In the genomic region with DNA sequence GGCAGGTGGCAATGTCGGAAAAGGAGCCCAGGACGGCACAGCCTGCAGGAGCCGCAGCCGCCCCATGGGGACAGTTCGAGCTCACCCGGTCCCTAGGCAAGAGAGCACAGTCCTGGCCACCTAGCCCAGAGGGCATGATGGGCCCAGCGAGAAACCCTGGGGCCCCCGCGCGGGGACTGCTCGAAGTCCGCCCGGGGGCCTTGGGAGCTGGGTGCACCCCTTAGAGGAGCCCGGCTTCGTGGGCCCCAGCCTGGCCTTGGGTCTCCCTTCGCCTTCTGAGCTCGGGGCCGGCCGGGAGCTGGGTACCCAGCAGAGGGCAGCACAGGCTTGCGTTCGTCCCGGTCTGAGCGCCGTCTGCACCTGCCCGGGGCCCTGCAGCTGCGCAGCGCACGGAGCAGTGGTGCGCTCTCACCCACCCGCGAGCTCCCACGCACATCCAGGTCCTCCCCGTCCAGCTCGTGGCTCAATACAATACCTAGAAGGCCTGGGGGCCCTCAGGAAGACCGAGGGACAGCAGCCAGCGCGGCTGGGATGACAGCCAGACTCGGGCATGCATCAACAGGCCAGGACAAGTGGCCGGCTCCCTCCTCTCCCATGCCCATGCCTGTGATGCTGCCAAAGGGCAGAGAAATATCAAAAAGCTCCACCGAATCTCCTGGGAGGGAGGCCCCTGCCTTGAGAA, we compare ENCODE assay signal across 1 cellular context.
TF ChIP-seq lines count a peak whose summit lies in the region.

No MANE protein-coding gene starts in this region.

TF ChIP-seq in HepG2, 621 proteins besides CTCF, POLR2A, EP300 and RAD21 (continued from another document and continues in another):
- TF ChIP-seq, protein P1, sequence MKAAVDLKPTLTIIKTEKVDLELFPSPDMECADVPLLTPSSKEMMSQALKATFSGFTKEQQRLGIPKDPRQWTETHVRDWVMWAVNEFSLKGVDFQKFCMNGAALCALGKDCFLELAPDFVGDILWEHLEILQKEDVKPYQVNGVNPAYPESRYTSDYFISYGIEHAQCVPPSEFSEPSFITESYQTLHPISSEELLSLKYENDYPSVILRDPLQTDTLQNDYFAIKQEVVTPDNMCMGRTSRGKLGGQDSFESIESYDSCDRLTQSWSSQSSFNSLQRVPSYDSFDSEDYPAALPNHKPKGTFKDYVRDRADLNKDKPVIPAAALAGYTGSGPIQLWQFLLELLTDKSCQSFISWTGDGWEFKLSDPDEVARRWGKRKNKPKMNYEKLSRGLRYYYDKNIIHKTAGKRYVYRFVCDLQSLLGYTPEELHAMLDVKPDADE (CRISPR knock-in tag; IDR thresholded peaks at IDR 0.05) = no peak
- TF ChIP-seq TEAD2 (CRISPR knock-in tag; IDR thresholded peaks at IDR 0.05) (no peak), PHF21A (CRISPR knock-in tag; IDR thresholded peaks at IDR 0.05) (no peak), CREB1 (IDR thresholded peaks at IDR 0.05) (no peak), CREB1 (CRISPR knock-in tag; IDR thresholded peaks at IDR 0.05) (no peak), TAF15 (IDR thresholded peaks at IDR 0.05; ENCODE audit: low read depth, low read length, poor library complexity, severe bottlenecking) (peak; percentile 64), MED1 (CRISPR knock-in tag; IDR thresholded peaks at IDR 0.05) (no peak), STAG1 (CRISPR knock-in tag; IDR thresholded peaks at IDR 0.05) (peak; percentile 94), ZNF264 (CRISPR knock-in tag; IDR thresholded peaks at IDR 0.05) (0 out of 2 replicates have a peak, but pooled peaks have one; percentile 25), SRY (CRISPR knock-in tag; IDR thresholded peaks at IDR 0.05) (no peak), JARID2 (CRISPR knock-in tag; IDR thresholded peaks at IDR 0.05; ENCODE audit: insufficient replicate concordance) (no peak), NFKBIZ (CRISPR knock-in tag; IDR thresholded peaks at IDR 0.05) (no peak), TOPORS (CRISPR knock-in tag; IDR thresholded peaks at IDR 0.05) (no peak), ZNF558 (CRISPR knock-in tag; IDR thresholded peaks at IDR 0.05; ENCODE audit: borderline replicate concordance) (no peak), EEA1 (CRISPR knock-in tag; IDR thresholded peaks at IDR 0.05; ENCODE audit: borderline replicate concordance) (no peak), ZNF768 (CRISPR knock-in tag; IDR thresholded peaks at IDR 0.05) (peak; percentile 65; the same call in 1 of the 2 replicates), WIZ (CRISPR knock-in tag; IDR thresholded peaks at IDR 0.05) (no peak), CCAR2 (optimal IDR thresholded peaks at IDR 0.05; ENCODE audit: low read depth, low read length) (no peak), ZNF292 (CRISPR knock-in tag; IDR thresholded peaks at IDR 0.05; ENCODE audit: borderline replicate concordance, low read depth) (0 out of 2 replicates have a peak, but pooled peaks have one; percentile 54), PPARG (CRISPR knock-in tag; conservative IDR thresholded peaks at IDR 0.05) (no peak), POGZ (CRISPR knock-in tag; IDR thresholded peaks at IDR 0.05) (no peak), MTA3 (CRISPR knock-in tag; IDR thresholded peaks at IDR 0.05) (no peak), KDM6A (CRISPR knock-in tag; IDR thresholded peaks at IDR 0.05; ENCODE audit: low read depth) (no peak), POLR2AphosphoS5 (IDR thresholded peaks at IDR 0.05; ENCODE audit: low read depth, low read length) (no peak), PAX8 (CRISPR knock-in tag; IDR thresholded peaks at IDR 0.05; ENCODE audit: borderline replicate concordance) (no peak), ZNF432 (CRISPR knock-in tag; IDR thresholded peaks at IDR 0.05; ENCODE audit: borderline replicate concordance) (no peak), KDM1A (CRISPR knock-in tag; IDR thresholded peaks at IDR 0.05) (no peak), ZNF235 (CRISPR knock-in tag; IDR thresholded peaks at IDR 0.05; ENCODE audit: borderline replicate concordance) (no peak), ZNF24 (IDR thresholded peaks at IDR 0.05) (no peak), ZNF83 (CRISPR knock-in tag; IDR thresholded peaks at IDR 0.05; ENCODE audit: borderline replicate concordance) (0 out of 2 replicates have a peak, but pooled peaks have one; percentile 31), ZNF383 (CRISPR knock-in tag; IDR thresholded peaks at IDR 0.05; ENCODE audit: borderline replicate concordance) (no peak), ZNF205 (CRISPR knock-in tag; IDR thresholded peaks at IDR 0.05) (peak; percentile 34; the same call in 1 of the 2 replicates), SMAD9 (CRISPR knock-in tag; IDR thresholded peaks at IDR 0.05) (no peak), SP4 (CRISPR knock-in tag; IDR thresholded peaks at IDR 0.05) (no peak), SMAD1 (CRISPR knock-in tag; IDR thresholded peaks at IDR 0.05; ENCODE audit: borderline replicate concordance, low read depth) (no peak)
- TF ChIP-seq, protein P2, sequence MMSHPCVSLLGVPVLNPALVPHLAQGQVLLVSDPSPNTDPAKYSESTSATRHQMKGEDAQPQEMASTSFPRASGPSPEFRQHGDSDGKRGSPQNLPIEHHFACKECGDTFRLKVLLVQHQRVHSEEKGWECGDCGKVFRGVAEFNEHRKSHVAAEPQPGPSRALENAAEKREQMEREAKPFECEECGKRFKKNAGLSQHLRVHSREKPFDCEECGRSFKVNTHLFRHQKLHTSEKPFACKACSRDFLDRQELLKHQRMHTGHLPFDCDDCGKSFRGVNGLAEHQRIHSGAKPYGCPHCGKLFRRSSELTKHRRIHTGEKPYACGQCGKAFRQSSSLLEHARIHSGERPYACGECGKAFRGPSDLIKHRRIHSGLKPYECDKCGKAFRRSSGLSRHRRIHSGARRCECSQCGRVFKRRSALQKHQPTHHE (CRISPR knock-in tag; IDR thresholded peaks at IDR 0.05; ENCODE audit: borderline replicate concordance) = no peak
- TF ChIP-seq, protein P3, sequence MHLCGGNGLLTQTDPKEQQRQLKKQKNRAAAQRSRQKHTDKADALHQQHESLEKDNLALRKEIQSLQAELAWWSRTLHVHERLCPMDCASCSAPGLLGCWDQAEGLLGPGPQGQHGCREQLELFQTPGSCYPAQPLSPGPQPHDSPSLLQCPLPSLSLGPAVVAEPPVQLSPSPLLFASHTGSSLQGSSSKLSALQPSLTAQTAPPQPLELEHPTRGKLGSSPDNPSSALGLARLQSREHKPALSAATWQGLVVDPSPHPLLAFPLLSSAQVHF (CRISPR knock-in tag; IDR thresholded peaks at IDR 0.05) = no peak
- TF ChIP-seq, protein P4, sequence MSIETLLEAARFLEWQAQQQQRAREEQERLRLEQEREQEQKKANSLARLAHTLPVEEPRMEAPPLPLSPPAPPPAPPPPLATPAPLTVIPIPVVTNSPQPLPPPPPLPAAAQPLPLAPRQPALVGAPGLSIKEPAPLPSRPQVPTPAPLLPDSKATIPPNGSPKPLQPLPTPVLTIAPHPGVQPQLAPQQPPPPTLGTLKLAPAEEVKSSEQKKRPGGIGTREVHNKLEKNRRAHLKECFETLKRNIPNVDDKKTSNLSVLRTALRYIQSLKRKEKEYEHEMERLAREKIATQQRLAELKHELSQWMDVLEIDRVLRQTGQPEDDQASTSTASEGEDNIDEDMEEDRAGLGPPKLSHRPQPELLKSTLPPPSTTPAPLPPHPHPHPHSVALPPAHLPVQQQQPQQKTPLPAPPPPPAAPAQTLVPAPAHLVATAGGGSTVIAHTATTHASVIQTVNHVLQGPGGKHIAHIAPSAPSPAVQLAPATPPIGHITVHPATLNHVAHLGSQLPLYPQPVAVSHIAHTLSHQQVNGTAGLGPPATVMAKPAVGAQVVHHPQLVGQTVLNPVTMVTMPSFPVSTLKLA (IDR thresholded peaks at IDR 0.05) = no peak
- TF ChIP-seq, protein P5, sequence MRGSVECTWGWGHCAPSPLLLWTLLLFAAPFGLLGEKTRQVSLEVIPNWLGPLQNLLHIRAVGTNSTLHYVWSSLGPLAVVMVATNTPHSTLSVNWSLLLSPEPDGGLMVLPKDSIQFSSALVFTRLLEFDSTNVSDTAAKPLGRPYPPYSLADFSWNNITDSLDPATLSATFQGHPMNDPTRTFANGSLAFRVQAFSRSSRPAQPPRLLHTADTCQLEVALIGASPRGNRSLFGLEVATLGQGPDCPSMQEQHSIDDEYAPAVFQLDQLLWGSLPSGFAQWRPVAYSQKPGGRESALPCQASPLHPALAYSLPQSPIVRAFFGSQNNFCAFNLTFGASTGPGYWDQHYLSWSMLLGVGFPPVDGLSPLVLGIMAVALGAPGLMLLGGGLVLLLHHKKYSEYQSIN (CRISPR knock-in tag; IDR thresholded peaks at IDR 0.05; ENCODE audit: borderline replicate concordance) = no peak
- TF ChIP-seq, protein P6, sequence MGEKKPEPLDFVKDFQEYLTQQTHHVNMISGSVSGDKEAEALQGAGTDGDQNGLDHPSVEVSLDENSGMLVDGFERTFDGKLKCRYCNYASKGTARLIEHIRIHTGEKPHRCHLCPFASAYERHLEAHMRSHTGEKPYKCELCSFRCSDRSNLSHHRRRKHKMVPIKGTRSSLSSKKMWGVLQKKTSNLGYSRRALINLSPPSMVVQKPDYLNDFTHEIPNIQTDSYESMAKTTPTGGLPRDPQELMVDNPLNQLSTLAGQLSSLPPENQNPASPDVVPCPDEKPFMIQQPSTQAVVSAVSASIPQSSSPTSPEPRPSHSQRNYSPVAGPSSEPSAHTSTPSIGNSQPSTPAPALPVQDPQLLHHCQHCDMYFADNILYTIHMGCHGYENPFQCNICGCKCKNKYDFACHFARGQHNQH (CRISPR knock-in tag; IDR thresholded peaks at IDR 0.05) = peak; percentile 53; the same call in 1 of the 2 replicates
- TF ChIP-seq, protein P7, sequence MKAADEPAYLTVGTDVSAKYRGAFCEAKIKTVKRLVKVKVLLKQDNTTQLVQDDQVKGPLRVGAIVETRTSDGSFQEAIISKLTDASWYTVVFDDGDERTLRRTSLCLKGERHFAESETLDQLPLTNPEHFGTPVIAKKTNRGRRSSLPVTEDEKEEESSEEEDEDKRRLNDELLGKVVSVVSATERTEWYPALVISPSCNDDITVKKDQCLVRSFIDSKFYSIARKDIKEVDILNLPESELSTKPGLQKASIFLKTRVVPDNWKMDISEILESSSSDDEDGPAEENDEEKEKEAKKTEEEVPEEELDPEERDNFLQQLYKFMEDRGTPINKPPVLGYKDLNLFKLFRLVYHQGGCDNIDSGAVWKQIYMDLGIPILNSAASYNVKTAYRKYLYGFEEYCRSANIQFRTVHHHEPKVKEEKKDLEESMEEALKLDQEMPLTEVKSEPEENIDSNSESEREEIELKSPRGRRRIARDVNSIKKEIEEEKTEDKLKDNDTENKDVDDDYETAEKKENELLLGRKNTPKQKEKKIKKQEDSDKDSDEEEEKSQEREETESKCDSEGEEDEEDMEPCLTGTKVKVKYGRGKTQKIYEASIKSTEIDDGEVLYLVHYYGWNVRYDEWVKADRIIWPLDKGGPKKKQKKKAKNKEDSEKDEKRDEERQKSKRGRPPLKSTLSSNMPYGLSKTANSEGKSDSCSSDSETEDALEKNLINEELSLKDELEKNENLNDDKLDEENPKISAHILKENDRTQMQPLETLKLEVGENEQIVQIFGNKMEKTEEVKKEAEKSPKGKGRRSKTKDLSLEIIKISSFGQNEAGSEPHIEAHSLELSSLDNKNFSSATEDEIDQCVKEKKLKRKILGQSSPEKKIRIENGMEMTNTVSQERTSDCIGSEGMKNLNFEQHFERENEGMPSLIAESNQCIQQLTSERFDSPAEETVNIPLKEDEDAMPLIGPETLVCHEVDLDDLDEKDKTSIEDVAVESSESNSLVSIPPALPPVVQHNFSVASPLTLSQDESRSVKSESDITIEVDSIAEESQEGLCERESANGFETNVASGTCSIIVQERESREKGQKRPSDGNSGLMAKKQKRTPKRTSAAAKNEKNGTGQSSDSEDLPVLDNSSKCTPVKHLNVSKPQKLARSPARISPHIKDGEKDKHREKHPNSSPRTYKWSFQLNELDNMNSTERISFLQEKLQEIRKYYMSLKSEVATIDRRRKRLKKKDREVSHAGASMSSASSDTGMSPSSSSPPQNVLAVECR (CRISPR knock-in tag; IDR thresholded peaks at IDR 0.05; ENCODE audit: borderline replicate concordance) = no peak; the same call in 1 of the 2 replicates
- TF ChIP-seq, protein P8, sequence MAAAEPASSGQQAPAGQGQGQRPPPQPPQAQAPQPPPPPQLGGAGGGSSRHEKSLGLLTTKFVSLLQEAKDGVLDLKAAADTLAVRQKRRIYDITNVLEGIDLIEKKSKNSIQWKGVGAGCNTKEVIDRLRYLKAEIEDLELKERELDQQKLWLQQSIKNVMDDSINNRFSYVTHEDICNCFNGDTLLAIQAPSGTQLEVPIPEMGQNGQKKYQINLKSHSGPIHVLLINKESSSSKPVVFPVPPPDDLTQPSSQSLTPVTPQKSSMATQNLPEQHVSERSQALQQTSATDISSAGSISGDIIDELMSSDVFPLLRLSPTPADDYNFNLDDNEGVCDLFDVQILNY (CRISPR knock-in tag; conservative IDR thresholded peaks at IDR 0.05) = no peak
- TF ChIP-seq, protein P9, sequence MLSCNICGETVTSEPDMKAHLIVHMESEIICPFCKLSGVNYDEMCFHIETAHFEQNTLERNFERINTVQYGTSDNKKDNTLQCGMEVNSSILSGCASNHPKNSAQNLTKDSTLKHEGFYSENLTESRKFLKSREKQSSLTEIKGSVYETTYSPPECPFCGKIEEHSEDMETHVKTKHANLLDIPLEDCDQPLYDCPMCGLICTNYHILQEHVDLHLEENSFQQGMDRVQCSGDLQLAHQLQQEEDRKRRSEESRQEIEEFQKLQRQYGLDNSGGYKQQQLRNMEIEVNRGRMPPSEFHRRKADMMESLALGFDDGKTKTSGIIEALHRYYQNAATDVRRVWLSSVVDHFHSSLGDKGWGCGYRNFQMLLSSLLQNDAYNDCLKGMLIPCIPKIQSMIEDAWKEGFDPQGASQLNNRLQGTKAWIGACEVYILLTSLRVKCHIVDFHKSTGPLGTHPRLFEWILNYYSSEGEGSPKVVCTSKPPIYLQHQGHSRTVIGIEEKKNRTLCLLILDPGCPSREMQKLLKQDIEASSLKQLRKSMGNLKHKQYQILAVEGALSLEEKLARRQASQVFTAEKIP (CRISPR knock-in tag; IDR thresholded peaks at IDR 0.05; ENCODE audit: borderline replicate concordance) = no peak
